32 cellular contexts compared by ENCODE assay signal in the genomic region with DNA sequence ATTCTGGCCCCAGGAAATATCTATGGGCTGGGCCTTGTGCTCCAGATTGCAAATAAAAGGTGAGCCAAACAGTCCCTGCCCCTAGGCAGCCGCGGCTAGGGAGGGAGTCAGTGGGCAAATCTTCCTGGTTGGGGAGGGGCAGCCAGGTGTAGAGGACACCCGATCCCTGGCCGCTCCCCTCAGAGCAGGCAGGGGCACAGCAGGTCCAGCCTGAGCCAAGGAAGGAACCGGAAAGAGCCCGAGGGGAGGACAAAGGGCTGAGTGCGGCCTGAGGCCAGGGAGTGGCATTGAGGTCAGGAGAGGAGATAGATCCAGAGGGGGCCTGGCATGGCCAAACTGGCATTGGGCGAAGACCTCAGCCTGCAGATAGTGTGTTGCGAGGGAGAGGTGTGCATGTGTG. TPM values are rescaled to one million over a fixed set of nuclear protein-coding genes. Genes with fewer than 3 reads are reported as not detected.
DNase-seq lines count a peak whose midpoint lies in the region; ATAC-seq and TF ChIP-seq lines count a peak whose summit lies in the region.
"Had no signal": no experiment of that assay in that cellular context is flagged by ENCODE, and none has a peak within 500 bp of the region (broad histone marks: within the 10 kb centered on the region; RNA-seq: fewer than 3 reads in every experiment).

No MANE protein-coding gene starts in this region.

- WGBS in aorta, 2 donors = 93 to 95% methylated on average over 9 of the region's 9 CpGs

- H3K9me3 ChIP-seq in RWPE2 (ENCODE audit: severe bottlenecking) (no peaks in the 10 kb centered on the region), aorta (ENCODE audit: control insufficient read depth, low read length) (no peaks in the 10 kb centered on the region)

- H3K36me3 ChIP-seq in RWPE2 (ENCODE audit: low read depth) = no peaks in the 10 kb centered on the region
- no peaks in the 10 kb centered on the region for H3K36me3 ChIP-seq in aorta (ENCODE audit: control insufficient read depth in 1 of 2, insufficient read depth in 2 of 2, low read length in 1 of 2)

- no peak overlapping the region for H3K4me3 ChIP-seq in RWPE2 (ENCODE audit: severe bottlenecking)
- no peak overlapping the region for H3K4me3 ChIP-seq in aorta (ENCODE audit: low read length in 2 of 2)
- H3K4me3 ChIP-seq: dorsolateral prefrontal cortex had no signal

- H3K27ac ChIP-seq in RWPE2 (ENCODE audit: poor library complexity, severe bottlenecking) = no peak overlapping the region
- H3K27ac ChIP-seq in aorta (ENCODE audit: low read depth in 1 of 2, low read length in 2 of 2) = no peak overlapping the region
- H3K27ac ChIP-seq: dorsolateral prefrontal cortex had no signal

- H3K27me3 ChIP-seq in RWPE2 (ENCODE audit: insufficient read depth, poor library complexity, severe bottlenecking) (no peaks in the 10 kb centered on the region), aorta (ENCODE audit: control insufficient read depth in 1 of 2, insufficient read depth in 2 of 2, low read length in 1 of 2) (no peaks in the 10 kb centered on the region)

- H3K4me1 ChIP-seq in RWPE2 (ENCODE audit: insufficient read depth, poor library complexity, severe bottlenecking) = peaks cover 18% of the 10 kb centered on the region
- H3K4me1 ChIP-seq in aorta (ENCODE audit: control insufficient read depth in 1 of 2, insufficient read depth in 2 of 2, low read length in 2 of 2) = no peaks in the 10 kb centered on the region

- no peak for TF ChIP-seq CTCF in RWPE2 (IDR thresholded peaks at IDR 0.05; ENCODE audit: poor library complexity, severe bottlenecking)

- ATAC-seq in RWPE2 (ENCODE audit: low read depth) (peak; percentile 70), aorta (ENCODE audit: low FRiP score) (no peak), GM19452 (IDR thresholded peaks at IDR 0.05; ENCODE audit: unreplicated experiment) (no peak)
- ATAC-seq: activated CD8-positive, alpha-beta memory T cell treated with anti-CD3 and anti-CD28 coated beads, Interleukin-2, amount 10 ng/mL, durations not matched to agents 7 days and 5 days; CD8-positive, alpha-beta T cell; stimulated activated naive CD8-positive, alpha-beta T cell treated with anti-CD3 and anti-CD28 coated beads, Interleukin-15, Interleukin-2, amounts not matched to agents 100 U/mL and 50 U/mL, for 24 hours had no signal

- intact Hi-C loops in aorta (cut with DNase I) = no loop called here

- DNase-seq in activated CD8-positive, alpha-beta memory T cell treated with anti-CD3 and anti-CD28 coated beads for 24 hours = peak; percentile 13
- no peak for DNase-seq in activated CD8-positive, alpha-beta memory T cell treated with anti-CD3 and anti-CD28 coated beads, Interleukin-2, amount 50 U/mL, for 48 hours
- peak; percentile 30 for DNase-seq in RWPE2 (ENCODE audit: low spot score)
- DNase-seq in mesenteric fat pad (ENCODE audit: low spot score) = peak; percentile 80
- peak; percentile 26 to 67 for DNase-seq in aorta
- no peak for DNase-seq in cerebellar cortex (ENCODE audit: low spot score)
- no peak for DNase-seq in NOMO-1 treated with dmso at 0.1 percent for 144 hours (lab: John Stamatoyannopoulos, UW; ENCODE audit: unreplicated experiment)
- DNase-seq: 8988T; activated CD4-positive, alpha-beta T cell treated with anti-CD3 and anti-CD28 coated beads, Interleukin-2, amount 10 ng/mL, durations not matched to agents 24 days and 14 days; activated CD8-positive, alpha-beta memory T cell treated with anti-CD3 and anti-CD28 coated beads, Interleukin-2, amount 10 ng/mL, durations not matched to agents 7 days and 5 days; AML-193; anterior cingulate cortex; central memory CD4-positive, alpha-beta T cell; DMS153; KG1; mesenchymal stem cell; naive B cell; NCI-H1694; NCI-H2171 treated with DMSO at 0.1 percent for 48 hours; NCI-H526; occipital lobe; stimulated activated CD4-positive, alpha-beta T cell treated with anti-CD3 and anti-CD28 coated beads, Interleukin-12 subunit alpha, Interleukin-12 subunit beta, amount 100 ng/mL, for 4 hours; stimulated activated naive CD8-positive, alpha-beta T cell treated with anti-CD3 and anti-CD28 coated beads, Interleukin-15, Interleukin-2, amounts not matched to agents 100 U/mL and 50 U/mL, for 24 hours had no signal

RNA-seq across cellular contexts. Expression of a gene that starts 36.6 kb away (rescaled TPM):
- total RNA-seq in mesenteric fat pad (352 TPM), aorta (100 to 1,000 TPM; 291 to 356 TPM)
- polyA plus RNA-seq in aorta = 100 to 1,000 TPM; 232 to 349 TPM

RNA-seq across cellular contexts. Expression of a gene that starts 39.1 kb away (rescaled TPM):
- total RNA-seq in mesenteric fat pad = not detected
- total RNA-seq in aorta = not detected
- not detected for polyA plus RNA-seq in aorta
- total RNA-seq: activated CD4-positive, alpha-beta T cell treated with anti-CD3 and anti-CD28 coated beads, Interleukin-2, amount 10 ng/mL, durations not matched to agents 24 days and 14 days; activated CD8-positive, alpha-beta memory T cell treated with anti-CD3 and anti-CD28 coated beads, Interleukin-2, amount 10 ng/mL, durations not matched to agents 7 days and 5 days; dorsolateral prefrontal cortex; endothelial cell of umbilical vein; glomerular endothelial cell; HT1080; kidney epithelial cell; occipital lobe; Right ventricle myocardium inferior; T-helper 2 cell treated with Interferon-gamma antibody and Interleukin-4, amounts not matched to agents 100 ng/mL and 5 ng/mL, for 36 hours had no signal
- polyA plus RNA-seq: endothelial cell of umbilical vein had no signal

RNA-seq across cellular contexts. Expression of a gene that starts 57.3 kb away (rescaled TPM):
- total RNA-seq in mesenteric fat pad (5.6 TPM), aorta (10 to 100 TPM in 1 of 2 donors, 1 to 10 TPM in 1; 7.9 to 11.4 TPM)
- polyA plus RNA-seq in aorta = 10 to 100 TPM in 1 of 2 donors, 1 to 10 TPM in 1; 3.6 to 36.2 TPM

Comparison
In these comparisons a context has a peak if more than half of its experiments do, and no peak if none do; other contexts are left out.
1. DNase-seq: peak in activated CD8-positive, alpha-beta memory T cell treated with anti-CD3 and anti-CD28 coated beads for 24 hours (single experiment), RWPE2 (single experiment), mesenteric fat pad (single experiment) and aorta (2 of 2); none in activated CD8-positive, alpha-beta memory T cell treated with anti-CD3 and anti-CD28 coated beads, Interleukin-2, amount 50 U/mL, for 48 hours (single experiment), cerebellar cortex (single experiment) and NOMO-1 treated with dmso at 0.1 percent for 144 hours (single experiment).